ENCODE assay signal across 1 cellular context in the genomic region with DNA sequence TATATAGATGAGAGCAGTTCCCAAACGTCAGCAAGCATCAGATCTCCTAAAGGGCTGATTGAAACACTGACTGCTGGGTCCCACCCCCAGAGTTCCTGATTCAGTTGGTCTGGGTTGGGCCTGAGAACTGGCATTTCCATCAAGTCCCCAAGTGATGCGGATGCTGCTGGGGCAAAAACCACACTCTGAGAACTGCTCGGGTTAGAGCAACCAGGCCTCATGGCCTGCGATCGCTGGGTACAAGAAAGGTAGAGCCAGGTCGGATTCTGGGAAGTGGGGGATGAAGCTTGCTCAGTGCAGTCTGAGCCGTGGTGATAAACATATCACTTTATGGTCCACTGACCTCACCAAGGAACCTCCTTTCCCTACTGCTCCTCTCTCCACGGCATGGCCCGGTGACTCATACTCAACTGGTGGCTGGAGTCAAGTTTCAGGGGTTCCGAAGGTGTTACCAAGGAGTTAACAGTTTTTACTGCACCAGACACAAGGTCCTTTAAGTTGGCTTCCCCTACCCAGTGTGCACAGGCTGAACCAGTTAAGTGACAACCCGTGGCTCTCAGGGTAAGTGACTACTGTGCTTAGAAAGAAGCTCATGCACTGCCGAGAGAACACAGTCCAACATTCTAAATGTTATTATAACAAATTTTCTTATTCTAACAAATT.
TF ChIP-seq lines count a peak whose summit lies in the region.

No MANE protein-coding gene starts in this region.

TF ChIP-seq in K562, 482 proteins besides CTCF, POLR2A, EP300 and RAD21 (continued from another document and continues in another):
- TF ChIP-seq, protein P1, sequence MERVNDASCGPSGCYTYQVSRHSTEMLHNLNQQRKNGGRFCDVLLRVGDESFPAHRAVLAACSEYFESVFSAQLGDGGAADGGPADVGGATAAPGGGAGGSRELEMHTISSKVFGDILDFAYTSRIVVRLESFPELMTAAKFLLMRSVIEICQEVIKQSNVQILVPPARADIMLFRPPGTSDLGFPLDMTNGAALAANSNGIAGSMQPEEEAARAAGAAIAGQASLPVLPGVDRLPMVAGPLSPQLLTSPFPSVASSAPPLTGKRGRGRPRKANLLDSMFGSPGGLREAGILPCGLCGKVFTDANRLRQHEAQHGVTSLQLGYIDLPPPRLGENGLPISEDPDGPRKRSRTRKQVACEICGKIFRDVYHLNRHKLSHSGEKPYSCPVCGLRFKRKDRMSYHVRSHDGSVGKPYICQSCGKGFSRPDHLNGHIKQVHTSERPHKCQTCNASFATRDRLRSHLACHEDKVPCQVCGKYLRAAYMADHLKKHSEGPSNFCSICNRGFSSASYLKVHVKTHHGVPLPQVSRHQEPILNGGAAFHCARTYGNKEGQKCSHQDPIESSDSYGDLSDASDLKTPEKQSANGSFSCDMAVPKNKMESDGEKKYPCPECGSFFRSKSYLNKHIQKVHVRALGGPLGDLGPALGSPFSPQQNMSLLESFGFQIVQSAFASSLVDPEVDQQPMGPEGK (CRISPR knock-in tag; IDR thresholded peaks at IDR 0.05; ENCODE audit: borderline replicate concordance): no peak
- no peak for TF ChIP-seq U2AF2 (optimal IDR thresholded peaks at IDR 0.05; ENCODE audit: low read depth, low read length)
- TF ChIP-seq KDM1A (IDR thresholded peaks at IDR 0.05): peak; percentile 84 to 92
- TF ChIP-seq IFI16 (CRISPR knock-in tag; IDR thresholded peaks at IDR 0.05): 0 out of 2 replicates have a peak, but pooled peaks have one; percentile 19
- peak; percentile 64; the same call in 1 of the 2 replicates for TF ChIP-seq SP1 (CRISPR knock-in tag; IDR thresholded peaks at IDR 0.05)
- no peak for TF ChIP-seq U2AF1 (optimal IDR thresholded peaks at IDR 0.05; ENCODE audit: low read depth, low read length)
- peak; percentile 63 for TF ChIP-seq RFX1 (IDR thresholded peaks at IDR 0.05)
- TF ChIP-seq ARHGAP35 (IDR thresholded peaks at IDR 0.05; ENCODE audit: partially characterized antibody): no peak
- TF ChIP-seq MCM5 (IDR thresholded peaks at IDR 0.05; ENCODE audit: low read depth): no peak
- no peak for TF ChIP-seq ZNF253 (CRISPR knock-in tag; conservative IDR thresholded peaks at IDR 0.05)
- TF ChIP-seq ZBTB8A (IDR thresholded peaks at IDR 0.05; ENCODE audit: partially characterized antibody): no peak
- TF ChIP-seq THAP7 (CRISPR knock-in tag; IDR thresholded peaks at IDR 0.05): no peak
- TF ChIP-seq, protein P2, sequence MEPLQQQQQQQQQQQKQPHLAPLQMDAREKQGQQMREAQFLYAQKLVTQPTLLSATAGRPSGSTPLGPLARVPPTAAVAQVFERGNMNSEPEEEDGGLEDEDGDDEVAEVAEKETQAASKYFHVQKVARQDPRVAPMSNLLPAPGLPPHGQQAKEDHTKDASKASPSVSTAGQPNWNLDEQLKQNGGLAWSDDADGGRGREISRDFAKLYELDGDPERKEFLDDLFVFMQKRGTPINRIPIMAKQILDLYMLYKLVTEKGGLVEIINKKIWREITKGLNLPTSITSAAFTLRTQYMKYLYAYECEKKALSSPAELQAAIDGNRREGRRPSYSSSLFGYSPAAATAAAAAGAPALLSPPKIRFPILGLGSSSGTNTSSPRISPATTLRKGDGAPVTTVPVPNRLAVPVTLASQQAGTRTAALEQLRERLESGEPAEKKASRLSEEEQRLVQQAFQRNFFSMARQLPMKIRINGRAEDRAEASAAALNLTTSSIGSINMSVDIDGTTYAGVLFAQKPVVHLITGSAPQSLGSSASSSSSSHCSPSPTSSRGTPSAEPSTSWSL (CRISPR knock-in tag; IDR thresholded peaks at IDR 0.05; ENCODE audit: borderline replicate concordance): no peak
- TF ChIP-seq ELF2 (CRISPR knock-in tag; IDR thresholded peaks at IDR 0.05): no peak
- TF ChIP-seq E2F1 (CRISPR knock-in tag; IDR thresholded peaks at IDR 0.05): no peak
- TF ChIP-seq ZNF212 (CRISPR knock-in tag; IDR thresholded peaks at IDR 0.05): no peak
- TF ChIP-seq IRF2 (CRISPR knock-in tag; IDR thresholded peaks at IDR 0.05): no peak
- no peak for TF ChIP-seq XRCC4 (IDR thresholded peaks at IDR 0.05; ENCODE audit: extremely low read depth, insufficient read depth, insufficient read length)
- TF ChIP-seq NFRKB (IDR thresholded peaks at IDR 0.05; ENCODE audit: low read depth): peak; percentile 47; the same call in 1 of the 2 replicates
- TF ChIP-seq RCOR1 (IDR thresholded peaks at IDR 0.05; ENCODE audit: borderline replicate concordance in 1 of 2, low read depth in 2 of 2, low read length in 2 of 2): peak; percentile 81 to 95
- TF ChIP-seq, protein P3, sequence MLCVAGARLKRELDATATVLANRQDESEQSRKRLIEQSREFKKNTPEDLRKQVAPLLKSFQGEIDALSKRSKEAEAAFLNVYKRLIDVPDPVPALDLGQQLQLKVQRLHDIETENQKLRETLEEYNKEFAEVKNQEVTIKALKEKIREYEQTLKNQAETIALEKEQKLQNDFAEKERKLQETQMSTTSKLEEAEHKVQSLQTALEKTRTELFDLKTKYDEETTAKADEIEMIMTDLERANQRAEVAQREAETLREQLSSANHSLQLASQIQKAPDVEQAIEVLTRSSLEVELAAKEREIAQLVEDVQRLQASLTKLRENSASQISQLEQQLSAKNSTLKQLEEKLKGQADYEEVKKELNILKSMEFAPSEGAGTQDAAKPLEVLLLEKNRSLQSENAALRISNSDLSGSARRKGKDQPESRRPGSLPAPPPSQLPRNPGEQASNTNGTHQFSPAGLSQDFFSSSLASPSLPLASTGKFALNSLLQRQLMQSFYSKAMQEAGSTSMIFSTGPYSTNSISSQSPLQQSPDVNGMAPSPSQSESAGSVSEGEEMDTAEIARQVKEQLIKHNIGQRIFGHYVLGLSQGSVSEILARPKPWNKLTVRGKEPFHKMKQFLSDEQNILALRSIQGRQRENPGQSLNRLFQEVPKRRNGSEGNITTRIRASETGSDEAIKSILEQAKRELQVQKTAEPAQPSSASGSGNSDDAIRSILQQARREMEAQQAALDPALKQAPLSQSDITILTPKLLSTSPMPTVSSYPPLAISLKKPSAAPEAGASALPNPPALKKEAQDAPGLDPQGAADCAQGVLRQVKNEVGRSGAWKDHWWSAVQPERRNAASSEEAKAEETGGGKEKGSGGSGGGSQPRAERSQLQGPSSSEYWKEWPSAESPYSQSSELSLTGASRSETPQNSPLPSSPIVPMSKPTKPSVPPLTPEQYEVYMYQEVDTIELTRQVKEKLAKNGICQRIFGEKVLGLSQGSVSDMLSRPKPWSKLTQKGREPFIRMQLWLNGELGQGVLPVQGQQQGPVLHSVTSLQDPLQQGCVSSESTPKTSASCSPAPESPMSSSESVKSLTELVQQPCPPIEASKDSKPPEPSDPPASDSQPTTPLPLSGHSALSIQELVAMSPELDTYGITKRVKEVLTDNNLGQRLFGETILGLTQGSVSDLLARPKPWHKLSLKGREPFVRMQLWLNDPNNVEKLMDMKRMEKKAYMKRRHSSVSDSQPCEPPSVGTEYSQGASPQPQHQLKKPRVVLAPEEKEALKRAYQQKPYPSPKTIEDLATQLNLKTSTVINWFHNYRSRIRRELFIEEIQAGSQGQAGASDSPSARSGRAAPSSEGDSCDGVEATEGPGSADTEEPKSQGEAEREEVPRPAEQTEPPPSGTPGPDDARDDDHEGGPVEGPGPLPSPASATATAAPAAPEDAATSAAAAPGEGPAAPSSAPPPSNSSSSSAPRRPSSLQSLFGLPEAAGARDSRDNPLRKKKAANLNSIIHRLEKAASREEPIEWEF (CRISPR knock-in tag; IDR thresholded peaks at IDR 0.05): peak; percentile 89; the same call in 1 of the 2 replicates
- TF ChIP-seq, protein P4, sequence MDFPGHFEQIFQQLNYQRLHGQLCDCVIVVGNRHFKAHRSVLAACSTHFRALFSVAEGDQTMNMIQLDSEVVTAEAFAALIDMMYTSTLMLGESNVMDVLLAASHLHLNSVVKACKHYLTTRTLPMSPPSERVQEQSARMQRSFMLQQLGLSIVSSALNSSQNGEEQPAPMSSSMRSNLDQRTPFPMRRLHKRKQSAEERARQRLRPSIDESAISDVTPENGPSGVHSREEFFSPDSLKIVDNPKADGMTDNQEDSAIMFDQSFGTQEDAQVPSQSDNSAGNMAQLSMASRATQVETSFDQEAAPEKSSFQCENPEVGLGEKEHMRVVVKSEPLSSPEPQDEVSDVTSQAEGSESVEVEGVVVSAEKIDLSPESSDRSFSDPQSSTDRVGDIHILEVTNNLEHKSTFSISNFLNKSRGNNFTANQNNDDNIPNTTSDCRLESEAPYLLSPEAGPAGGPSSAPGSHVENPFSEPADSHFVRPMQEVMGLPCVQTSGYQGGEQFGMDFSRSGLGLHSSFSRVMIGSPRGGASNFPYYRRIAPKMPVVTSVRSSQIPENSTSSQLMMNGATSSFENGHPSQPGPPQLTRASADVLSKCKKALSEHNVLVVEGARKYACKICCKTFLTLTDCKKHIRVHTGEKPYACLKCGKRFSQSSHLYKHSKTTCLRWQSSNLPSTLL (IDR thresholded peaks at IDR 0.05): no peak
- TF ChIP-seq HOXB6 (CRISPR knock-in tag; IDR thresholded peaks at IDR 0.05; ENCODE audit: borderline replicate concordance): no peak
- TF ChIP-seq, protein P5, sequence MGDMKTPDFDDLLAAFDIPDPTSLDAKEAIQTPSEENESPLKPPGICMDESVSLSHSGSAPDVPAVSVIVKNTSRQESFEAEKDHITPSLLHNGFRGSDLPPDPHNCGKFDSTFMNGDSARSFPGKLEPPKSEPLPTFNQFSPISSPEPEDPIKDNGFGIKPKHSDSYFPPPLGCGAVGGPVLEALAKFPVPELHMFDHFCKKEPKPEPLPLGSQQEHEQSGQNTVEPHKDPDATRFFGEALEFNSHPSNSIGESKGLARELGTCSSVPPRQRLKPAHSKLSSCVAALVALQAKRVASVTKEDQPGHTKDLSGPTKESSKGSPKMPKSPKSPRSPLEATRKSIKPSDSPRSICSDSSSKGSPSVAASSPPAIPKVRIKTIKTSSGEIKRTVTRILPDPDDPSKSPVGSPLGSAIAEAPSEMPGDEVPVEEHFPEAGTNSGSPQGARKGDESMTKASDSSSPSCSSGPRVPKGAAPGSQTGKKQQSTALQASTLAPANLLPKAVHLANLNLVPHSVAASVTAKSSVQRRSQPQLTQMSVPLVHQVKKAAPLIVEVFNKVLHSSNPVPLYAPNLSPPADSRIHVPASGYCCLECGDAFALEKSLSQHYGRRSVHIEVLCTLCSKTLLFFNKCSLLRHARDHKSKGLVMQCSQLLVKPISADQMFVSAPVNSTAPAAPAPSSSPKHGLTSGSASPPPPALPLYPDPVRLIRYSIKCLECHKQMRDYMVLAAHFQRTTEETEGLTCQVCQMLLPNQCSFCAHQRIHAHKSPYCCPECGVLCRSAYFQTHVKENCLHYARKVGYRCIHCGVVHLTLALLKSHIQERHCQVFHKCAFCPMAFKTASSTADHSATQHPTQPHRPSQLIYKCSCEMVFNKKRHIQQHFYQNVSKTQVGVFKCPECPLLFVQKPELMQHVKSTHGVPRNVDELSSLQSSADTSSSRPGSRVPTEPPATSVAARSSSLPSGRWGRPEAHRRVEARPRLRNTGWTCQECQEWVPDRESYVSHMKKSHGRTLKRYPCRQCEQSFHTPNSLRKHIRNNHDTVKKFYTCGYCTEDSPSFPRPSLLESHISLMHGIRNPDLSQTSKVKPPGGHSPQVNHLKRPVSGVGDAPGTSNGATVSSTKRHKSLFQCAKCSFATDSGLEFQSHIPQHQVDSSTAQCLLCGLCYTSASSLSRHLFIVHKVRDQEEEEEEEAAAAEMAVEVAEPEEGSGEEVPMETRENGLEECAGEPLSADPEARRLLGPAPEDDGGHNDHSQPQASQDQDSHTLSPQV (IDR thresholded peaks at IDR 0.05): peak; percentile 99
- TF ChIP-seq ERF (CRISPR knock-in tag; IDR thresholded peaks at IDR 0.05): no peak
- no peak for TF ChIP-seq ZNF764 (CRISPR knock-in tag; IDR thresholded peaks at IDR 0.05; ENCODE audit: low read depth)
- TF ChIP-seq PCBP1 (IDR thresholded peaks at IDR 0.05; ENCODE audit: low read depth, low read length, poor library complexity, severe bottlenecking): no peak
- TF ChIP-seq MITF (IDR thresholded peaks at IDR 0.05): peak; percentile 66; the same call in 1 of the 2 replicates
- no peak; the same call in 1 of the 2 replicates for TF ChIP-seq ZNF197 (CRISPR knock-in tag; IDR thresholded peaks at IDR 0.05; ENCODE audit: low read depth)
- TF ChIP-seq KLF16 (IDR thresholded peaks at IDR 0.05): peak; percentile 92
- TF ChIP-seq RBFOX2 (IDR thresholded peaks at IDR 0.05; ENCODE audit: low read depth, low read length): peak; percentile 60
- no peak for TF ChIP-seq SRSF3 (IDR thresholded peaks at IDR 0.05; ENCODE audit: insufficient read depth, low read length)
- TF ChIP-seq TAF15 (IDR thresholded peaks at IDR 0.05; ENCODE audit: low read depth, low read length): no peak
- no peak for TF ChIP-seq ZNF134 (CRISPR knock-in tag; conservative IDR thresholded peaks at IDR 0.05)
- TF ChIP-seq, protein P6, sequence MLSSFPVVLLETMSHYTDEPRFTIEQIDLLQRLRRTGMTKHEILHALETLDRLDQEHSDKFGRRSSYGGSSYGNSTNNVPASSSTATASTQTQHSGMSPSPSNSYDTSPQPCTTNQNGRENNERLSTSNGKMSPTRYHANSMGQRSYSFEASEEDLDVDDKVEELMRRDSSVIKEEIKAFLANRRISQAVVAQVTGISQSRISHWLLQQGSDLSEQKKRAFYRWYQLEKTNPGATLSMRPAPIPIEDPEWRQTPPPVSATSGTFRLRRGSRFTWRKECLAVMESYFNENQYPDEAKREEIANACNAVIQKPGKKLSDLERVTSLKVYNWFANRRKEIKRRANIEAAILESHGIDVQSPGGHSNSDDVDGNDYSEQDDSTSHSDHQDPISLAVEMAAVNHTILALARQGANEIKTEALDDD (IDR thresholded peaks at IDR 0.05): peak; percentile 98
- TF ChIP-seq RUNX1 (IDR thresholded peaks at IDR 0.05; ENCODE audit: low read depth): peak; percentile 79; the same call in 1 of the 2 replicates
- TF ChIP-seq, protein P7, sequence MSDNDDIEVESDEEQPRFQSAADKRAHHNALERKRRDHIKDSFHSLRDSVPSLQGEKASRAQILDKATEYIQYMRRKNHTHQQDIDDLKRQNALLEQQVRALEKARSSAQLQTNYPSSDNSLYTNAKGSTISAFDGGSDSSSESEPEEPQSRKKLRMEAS (CRISPR knock-in tag; IDR thresholded peaks at IDR 0.05): peak; percentile 80
